Comparison of ENCODE assay signal across 1 cellular context in genomic region chr1:37529888-37530287, GRCh38. TPM values are rescaled to one million over a fixed set of nuclear protein-coding genes. Genes with fewer than 3 reads are reported as not detected.
"Had no signal": no experiment of that assay in that cellular context is flagged by ENCODE, and none has a peak within 500 bp of the region (broad histone marks: within the 10 kb centered on the region; RNA-seq: fewer than 3 reads in every experiment).

No MANE protein-coding gene starts in this region.

RNA-seq across cellular contexts. Expression of gene DNALI1, which starts 26.9 kb away (rescaled TPM):
- total RNA-seq: HT1080 had no signal
